In the genomic region with DNA sequence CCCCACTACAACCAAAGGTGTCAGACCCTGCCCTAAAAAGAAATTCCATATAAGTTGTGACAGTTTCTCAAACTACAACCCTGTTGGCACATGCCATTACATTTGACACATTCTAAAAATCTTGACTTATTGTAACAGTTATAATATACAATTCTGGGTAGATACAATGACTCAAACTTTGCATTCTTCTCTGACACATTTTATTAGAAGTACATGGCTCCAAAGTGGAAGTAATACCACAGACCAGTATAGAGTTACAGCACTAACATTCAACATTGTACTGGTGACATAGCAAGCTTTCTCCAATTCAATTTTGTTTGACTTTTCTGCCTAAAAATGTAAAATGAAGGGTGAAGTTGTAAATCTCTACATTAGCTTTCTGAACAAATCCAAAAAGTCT, we compare ENCODE assay signal across 17 cellular contexts.
A peak's percentile ranks its signal among the peaks of the same experiment; 100 is the strongest.
DNase-seq lines count a peak whose midpoint lies in the region; ATAC-seq and TF ChIP-seq lines count a peak whose summit lies in the region.
"Had no signal": no experiment of that assay in that cellular context is flagged by ENCODE, and none has a peak within 500 bp of the region (broad histone marks: within the 10 kb centered on the region; RNA-seq: fewer than 3 reads in every experiment).

No MANE protein-coding gene starts in this region.

- H3K4me1 Mint-ChIP-seq in nephron = peaks cover 26% of the 10 kb centered on the region

- no peak overlapping the region for H2BK120ac ChIP-seq in IMR-90 (ENCODE audit: low read depth, low read length)

- H3K9me3 Mint-ChIP-seq in nephron = no peaks in the 10 kb centered on the region
- H3K9me3 Mint-ChIP-seq: CD4-positive, alpha-beta T cell had no signal

- H3K36me3 Mint-ChIP-seq in nephron (ENCODE audit: low read depth) = no peaks in the 10 kb centered on the region

- H3K4me1 ChIP-seq in IMR-90 (ENCODE audit: control insufficient read depth, insufficient read depth, low read length) (no peaks in the 10 kb centered on the region), esophagus muscularis mucosa (no peaks in the 10 kb centered on the region)
- H3K4me1 ChIP-seq: Caco-2 had no signal

- no peak overlapping the region for H2AK9ac ChIP-seq in IMR-90 (replicated peaks; ENCODE audit: low read depth, low read length, poor library complexity)

- H3K14ac ChIP-seq in IMR-90 (replicated peaks; ENCODE audit: low read depth, low read length) = no peak overlapping the region

- no peak overlapping the region for H2AK5ac ChIP-seq in IMR-90 (ENCODE audit: low read depth, low read length)

- H3K79me1 ChIP-seq in IMR-90 (ENCODE audit: low read depth in 1 of 2, low read length in 2 of 2) = no peaks in the 10 kb centered on the region

- CTCF ChIA-PET in IMR-90 (lab: Yijun Ruan, JAX) = no interaction called here

- no peak for TF ChIP-seq EP300 in esophagus muscularis mucosa (IDR thresholded peaks at IDR 0.05)

- no peak overlapping the region for H2BK20ac ChIP-seq in IMR-90 (ENCODE audit: low read depth, low read length)

- H3K27ac ChIP-seq in IMR-90 (ENCODE audit: insufficient read depth, low read length) (no peak overlapping the region), esophagus muscularis mucosa (replicated peaks in 1 of 4) (no peak overlapping the region)
- H3K27ac ChIP-seq: KMS-11 had no signal

- no peak overlapping the region for H4K5ac ChIP-seq in IMR-90 (ENCODE audit: low read depth, low read length)

- no peaks in the 10 kb centered on the region for H4K20me1 ChIP-seq in IMR-90 (ENCODE audit: insufficient read depth, low read length)

- TF ChIP-seq POLR2A in IMR-90 (IDR thresholded peaks at IDR 0.05; ENCODE audit: low read depth, low read length) = no peak
- TF ChIP-seq POLR2A in esophagus muscularis mucosa (IDR thresholded peaks at IDR 0.05; ENCODE audit: low read depth) = no peak

- H3K56ac ChIP-seq in IMR-90 (ENCODE audit: extremely low read depth, insufficient read depth, low read length) = no peak overlapping the region

- H3K27me3 Mint-ChIP-seq in nephron (ENCODE audit: low read depth) = no peaks in the 10 kb centered on the region

- TF ChIP-seq CTCF in IMR-90 (conservative IDR thresholded peaks at IDR 0.05; ENCODE audit: low read depth, low read length) (no peak), choroid plexus epithelial cell (conservative IDR thresholded peaks at IDR 0.05; ENCODE audit: low read depth, low read length) (no peak), nephron (IDR thresholded peaks at IDR 0.05; ENCODE audit: unreplicated experiment in 3 of 3) (no peak), esophagus muscularis mucosa (IDR thresholded peaks at IDR 0.05) (no peak)

- H3K23ac ChIP-seq in IMR-90 (ENCODE audit: low read depth, low read length) = no peak overlapping the region

- DNase-seq in EH (ENCODE audit: low read depth) (peak; percentile 60), IMR-90 (peak; percentile 34), choroid plexus epithelial cell (ENCODE audit: low read depth) (peak; percentile 65), esophagus muscularis mucosa (ENCODE audit: extremely low spot score) (no peak), NCI-H69 (lab: John Stamatoyannopoulos, UW) (no peak), hepatic stellate cell (ENCODE audit: low spot score) (no peak), islet precursor cell (no peak)
- DNase-seq: 8988T; Caco-2; CD4-positive, alpha-beta T cell; GDM1; NCI-H1417 treated with DMSO at 0.1 percent for 48 hours; NCI-H1930; NCI-H226; NCI-H524 had no signal

- H4K8ac ChIP-seq in IMR-90 (ENCODE audit: low read depth in 2 of 2, low read length in 2 of 2) = no peak overlapping the region

- H2AFZ ChIP-seq in IMR-90 (replicated peaks; ENCODE audit: low read length, poor library complexity) = no peak overlapping the region

- H3K27me3 ChIP-seq in IMR-90 (ENCODE audit: control insufficient read depth, insufficient read depth, low read length) (no peaks in the 10 kb centered on the region), esophagus muscularis mucosa (no peaks in the 10 kb centered on the region)

- no peak overlapping the region for H3K4me3 ChIP-seq in IMR-90 (ENCODE audit: insufficient read depth, low read depth, low read length)
- no peak overlapping the region for H3K4me3 ChIP-seq in choroid plexus epithelial cell (ENCODE audit: low read depth, low read length)
- H3K4me3 ChIP-seq in esophagus muscularis mucosa = no peak overlapping the region

- in situ Hi-C loops in IMR-90 (cut with MboI; ENCODE audit: low sequenced_read_pairs) = no loop called here

- POLR2A ChIA-PET in IMR-90 (lab: Charles Lee; ENCODE audit: unreplicated experiment) = no interaction called here

- H2BK15ac ChIP-seq in IMR-90 (ENCODE audit: low read depth, low read length) = no peak overlapping the region

- no peak overlapping the region for H3K4me2 ChIP-seq in IMR-90 (ENCODE audit: low read depth, low read length)
- H3K4me2 ChIP-seq: KMS-11 had no signal

- intact Hi-C loops in IMR-90 (cut with micrococcal nuclease) (no loop called here), esophagus muscularis mucosa (cut with DNase I) (no loop called here)

- no peak overlapping the region for H2BK5ac ChIP-seq in IMR-90 (ENCODE audit: low read depth, low read length, poor library complexity, severe bottlenecking)

- BruUV-seq in IMR-90 (replicated peaks; lab: Mats Ljungman, UMichigan) = no TSS peak

- no peaks in the 10 kb centered on the region for H3K9me1 ChIP-seq in IMR-90 (ENCODE audit: insufficient read depth, low read length)

- ATAC-seq in IMR-90 (ENCODE audit: low read depth) = no peak; the same call in 1 of the 2 replicates

- H3K36me3 ChIP-seq in IMR-90 (ENCODE audit: control insufficient read depth, insufficient read depth, low read length) (no peaks in the 10 kb centered on the region), esophagus muscularis mucosa (no peaks in the 10 kb centered on the region)

- H3K27ac Mint-ChIP-seq in nephron = peak overlapping the region; percentile 30 to 56 (median 50)
- H3K27ac Mint-ChIP-seq: CD4-positive, alpha-beta T cell had no signal

- no peak for TF ChIP-seq RAD21 in IMR-90 (IDR thresholded peaks at IDR 0.05; ENCODE audit: low read length)

- H3K9me3 ChIP-seq in IMR-90 (ENCODE audit: control insufficient read depth, insufficient read depth, low read length) (no peaks in the 10 kb centered on the region), esophagus muscularis mucosa (no peaks in the 10 kb centered on the region)
- H3K9me3 ChIP-seq: Caco-2 had no signal

- no peak overlapping the region for H3K9ac ChIP-seq in IMR-90 (ENCODE audit: low read depth, low read length)
- H3K9ac ChIP-seq: KMS-11 had no signal

- no peak overlapping the region for H3K4me3 Mint-ChIP-seq in nephron
- H3K4me3 Mint-ChIP-seq: CD4-positive, alpha-beta T cell had no signal

- no peak overlapping the region for H3K18ac ChIP-seq in IMR-90 (ENCODE audit: low read depth, low read length)

- no peak overlapping the region for H4K91ac ChIP-seq in IMR-90 (ENCODE audit: insufficient read depth, low read depth, low read length)

- dilution Hi-C loops in IMR-90 (cut with HindIII; ENCODE audit: low sequenced_read_pairs, unreplicated experiment) = no loop called here

- H3K4ac ChIP-seq in IMR-90 (ENCODE audit: low read depth, low read length) = no peak overlapping the region

TF ChIP-seq in IMR-90, 13 proteins besides CTCF, POLR2A, EP300 and RAD21:
- TF ChIP-seq MAZ (IDR thresholded peaks at IDR 0.05; ENCODE audit: borderline replicate concordance, low read depth, low read length) = no peak
- no peak for TF ChIP-seq BHLHE40 (IDR thresholded peaks at IDR 0.05; ENCODE audit: low read depth, low read length)
- no peak for TF ChIP-seq CHD1 (IDR thresholded peaks at IDR 0.05; ENCODE audit: low read depth, low read length)
- no peak for TF ChIP-seq SMC3 (IDR thresholded peaks at IDR 0.05; ENCODE audit: low read depth, low read length)
- TF ChIP-seq MAFK (IDR thresholded peaks at IDR 0.05; ENCODE audit: low read depth, low read length) = no peak
- no peak for TF ChIP-seq RCOR1 (IDR thresholded peaks at IDR 0.05; ENCODE audit: insufficient replicate concordance, low read length)
- no peak for TF ChIP-seq RFX5 (IDR thresholded peaks at IDR 0.05; ENCODE audit: low read depth, low read length)
- no peak for TF ChIP-seq MXI1 (IDR thresholded peaks at IDR 0.05; ENCODE audit: borderline replicate concordance, low read depth, low read length)
- TF ChIP-seq, protein P1, sequence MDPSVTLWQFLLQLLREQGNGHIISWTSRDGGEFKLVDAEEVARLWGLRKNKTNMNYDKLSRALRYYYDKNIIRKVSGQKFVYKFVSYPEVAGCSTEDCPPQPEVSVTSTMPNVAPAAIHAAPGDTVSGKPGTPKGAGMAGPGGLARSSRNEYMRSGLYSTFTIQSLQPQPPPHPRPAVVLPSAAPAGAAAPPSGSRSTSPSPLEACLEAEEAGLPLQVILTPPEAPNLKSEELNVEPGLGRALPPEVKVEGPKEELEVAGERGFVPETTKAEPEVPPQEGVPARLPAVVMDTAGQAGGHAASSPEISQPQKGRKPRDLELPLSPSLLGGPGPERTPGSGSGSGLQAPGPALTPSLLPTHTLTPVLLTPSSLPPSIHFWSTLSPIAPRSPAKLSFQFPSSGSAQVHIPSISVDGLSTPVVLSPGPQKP (IDR thresholded peaks at IDR 0.05; ENCODE audit: borderline replicate concordance, low read depth, low read length) = no peak
- no peak for TF ChIP-seq USF2 (IDR thresholded peaks at IDR 0.05; ENCODE audit: low read depth, low read length)
- no peak for TF ChIP-seq CEBPB (IDR thresholded peaks at IDR 0.05; ENCODE audit: low read depth, low read length)
- no peak for TF ChIP-seq NFE2L2 (IDR thresholded peaks at IDR 0.05; ENCODE audit: low read depth, low read length)
- no peak for TF ChIP-seq FOS (IDR thresholded peaks at IDR 0.05; ENCODE audit: low read depth, low read length)

Comparison
In these comparisons a context has a peak if more than half of its experiments do, and no peak if none do; other contexts are left out.
1. DNase-seq: peak in EH (single experiment), IMR-90 (single experiment) and choroid plexus epithelial cell (single experiment); none in esophagus muscularis mucosa (single experiment), NCI-H69 (single experiment), hepatic stellate cell (single experiment) and islet precursor cell (single experiment).